Comparison of ENCODE assay signal across 1 cellular context in the genomic region with DNA sequence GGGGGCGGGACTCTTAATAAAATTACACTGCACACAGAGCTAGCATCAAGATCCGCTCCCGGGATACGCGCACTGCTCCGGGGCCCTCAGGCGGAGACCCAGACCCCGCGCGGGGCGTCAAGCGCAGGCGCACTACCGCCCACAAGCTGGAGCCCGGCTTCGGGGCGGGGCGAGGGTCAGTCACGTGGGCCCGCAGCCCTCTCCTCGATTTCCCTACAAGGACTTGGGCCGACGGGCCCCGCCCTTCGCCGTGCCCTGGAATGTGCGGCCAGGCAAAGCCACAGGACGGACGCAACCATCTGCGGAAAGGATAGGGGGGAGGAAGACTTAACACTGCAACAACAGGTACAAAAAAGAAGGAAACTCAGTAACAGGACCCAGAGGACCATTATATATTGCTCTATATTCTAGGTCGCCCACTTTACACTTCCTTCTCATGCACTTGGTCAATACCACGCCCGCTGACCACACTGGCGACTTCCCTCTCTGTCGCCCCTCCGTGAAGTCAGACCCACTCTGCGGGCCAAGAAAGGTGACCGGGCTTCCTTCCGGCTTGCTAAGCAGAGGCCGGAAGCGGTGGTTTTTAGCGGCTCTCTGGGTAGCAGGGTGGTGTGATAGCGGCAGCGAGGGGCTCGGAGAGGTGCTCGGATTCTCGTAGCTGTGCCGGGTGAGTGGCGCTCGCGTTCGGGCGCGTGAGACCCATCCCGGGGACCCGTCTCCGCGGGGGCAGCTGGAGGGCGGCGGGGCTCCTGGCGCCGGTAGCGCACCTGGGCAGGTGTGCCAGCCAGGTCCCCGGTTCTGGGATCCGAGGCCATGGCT.
TF ChIP-seq lines count a peak whose summit lies in the region.

Gene MYL12A (plus strand): TSS at position 559 of the 819 bp plus-strand sequence. CDS start 5,447 bp downstream, outside the sequence.

TF ChIP-seq in HepG2, 621 proteins besides CTCF, POLR2A, EP300 and RAD21 (continued from another document):
- TF ChIP-seq STAT6 (CRISPR knock-in tag; IDR thresholded peaks at IDR 0.05; ENCODE audit: borderline replicate concordance): peak; percentile 32; the same call in 1 of the 2 replicates
- TF ChIP-seq ZNF574 (CRISPR knock-in tag; IDR thresholded peaks at IDR 0.05): no peak
- TF ChIP-seq ZNF143 (CRISPR knock-in tag; IDR thresholded peaks at IDR 0.05): peak; percentile 24; the same call in 1 of the 2 replicates
- peak; percentile 45; the same call in 1 of the 2 replicates for TF ChIP-seq HOXA5 (CRISPR knock-in tag; IDR thresholded peaks at IDR 0.05)
- no peak; the same call in 1 of the 2 replicates for TF ChIP-seq ZBTB7B (CRISPR knock-in tag; IDR thresholded peaks at IDR 0.05)
- no peak for TF ChIP-seq HMG20A (CRISPR knock-in tag; IDR thresholded peaks at IDR 0.05; ENCODE audit: borderline replicate concordance)
- no peak for TF ChIP-seq ESRRA (CRISPR knock-in tag; IDR thresholded peaks at IDR 0.05; ENCODE audit: low read depth)
- peak; percentile 76 for TF ChIP-seq ASH2L (IDR thresholded peaks at IDR 0.05; ENCODE audit: insufficient read length, low read depth, low read length)
- peak; percentile 95 for TF ChIP-seq GABPB1 (CRISPR knock-in tag; IDR thresholded peaks at IDR 0.05)
- TF ChIP-seq DR1 (CRISPR knock-in tag; IDR thresholded peaks at IDR 0.05): peak; percentile 34; the same call in 1 of the 2 replicates
- TF ChIP-seq SMAD9 (CRISPR knock-in tag; IDR thresholded peaks at IDR 0.05): no peak
- peak; percentile 22 for TF ChIP-seq HNF1B (CRISPR knock-in tag; IDR thresholded peaks at IDR 0.05)
- no peak for TF ChIP-seq ZNF34 (CRISPR knock-in tag; IDR thresholded peaks at IDR 0.05; ENCODE audit: borderline replicate concordance)
- TF ChIP-seq ZBTB7A (CRISPR knock-in tag; IDR thresholded peaks at IDR 0.05): no peak
- TF ChIP-seq RXRA (CRISPR knock-in tag; IDR thresholded peaks at IDR 0.05): peak; percentile 68; the same call in 1 of the 2 replicates
